Comparison of ENCODE assay signal across 2 cellular contexts in genomic region chr11:19933801-19934488, GRCh38.
TF ChIP-seq lines count a peak whose summit lies in the region.

No MANE protein-coding gene starts in this region.

TF ChIP-seq in SK-N-SH, 30 proteins besides CTCF, POLR2A, EP300 and RAD21 (continued from another document):
- TF ChIP-seq FOXJ3 (CRISPR knock-in tag; IDR thresholded peaks at IDR 0.05) (no peak), MXI1 (IDR thresholded peaks at IDR 0.05; ENCODE audit: low read depth, low read length) (no peak), SMC3 (IDR thresholded peaks at IDR 0.05; ENCODE audit: low read depth, low read length) (no peak), GATA2 (CRISPR knock-in tag; IDR thresholded peaks at IDR 0.05) (no peak), NRF1 (IDR thresholded peaks at IDR 0.05; ENCODE audit: low read depth, low read length) (no peak)

TF ChIP-seq in SK-N-SH treated with all-trans-retinoic acid at 6 μM for 48 hours, 23 proteins besides CTCF, POLR2A, EP300 and RAD21 (continued from another document):
- no peak for TF ChIP-seq ESRRG (CRISPR knock-in tag; IDR thresholded peaks at IDR 0.05)
